1 cellular context compared by ENCODE assay signal in the genomic region with DNA sequence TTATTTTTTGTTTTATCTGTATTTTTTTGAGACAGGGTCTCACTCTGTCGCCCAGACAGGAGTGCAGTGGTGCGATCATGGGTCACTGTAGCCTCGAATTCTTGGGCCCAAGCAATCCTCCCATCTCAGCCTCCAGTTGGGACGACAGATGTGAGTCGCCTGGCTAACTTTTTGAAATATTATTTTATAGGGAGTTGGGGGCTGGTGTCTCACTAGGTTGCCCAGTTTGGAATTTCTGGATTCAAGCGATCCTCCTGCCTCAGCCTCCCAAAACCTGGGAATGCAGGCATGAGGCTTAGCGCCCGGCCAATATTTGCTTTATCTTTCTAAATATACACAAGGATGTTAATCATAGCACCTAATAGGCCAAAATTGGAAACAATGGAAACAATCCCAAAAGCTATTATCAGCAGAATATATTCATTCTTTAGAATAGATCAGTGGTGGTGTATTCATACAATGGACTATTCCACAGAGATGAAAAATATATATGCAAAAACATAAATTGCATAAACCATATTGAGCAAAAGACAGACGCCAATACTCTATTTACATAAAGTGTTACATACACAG.
TF ChIP-seq lines count a peak whose summit lies in the region.

No MANE protein-coding gene starts in this region.

TF ChIP-seq in GM23338, 12 proteins besides CTCF, POLR2A, EP300 and RAD21 (continued from another document):
- TF ChIP-seq ZNF462 (CRISPR knock-in tag; IDR thresholded peaks at IDR 0.05) = no peak
- TF ChIP-seq ETS1 (IDR thresholded peaks at IDR 0.05) = no peak
- TF ChIP-seq ZNF114 (CRISPR knock-in tag; IDR thresholded peaks at IDR 0.05) = no peak
